Comparison of ENCODE assay signal across 16 cellular contexts in genomic region chr5:135349441-135349840, GRCh38.
"Had no signal": no experiment of that assay in that cellular context is flagged by ENCODE, and none has a peak within 500 bp of the region (broad histone marks: within the 10 kb centered on the region; RNA-seq: fewer than 3 reads in every experiment).

No MANE protein-coding gene starts in this region.

- H3K27ac Mint-ChIP-seq: endodermal cell, nephron had no signal

- H3K27me3 Mint-ChIP-seq: stimulated activated naive B cell treated with anti-CD40 and anti-IgM and Interleukin-4, amounts not matched to agents 10 μg/mL and 1 μg/mL and 100 μg/mL, for 72 hours; stimulated activated naive CD8-positive, alpha-beta T cell treated with anti-CD3 and anti-CD28 coated beads, Interleukin-15, amount 100 ng/mL, for 72 hours had no signal

- H3K9me3 Mint-ChIP-seq: endodermal cell; nephron; stimulated activated naive B cell treated with anti-CD40 and anti-IgM and Interleukin-4, amounts not matched to agents 10 μg/mL and 1 μg/mL and 100 μg/mL, for 72 hours; stimulated activated naive CD8-positive, alpha-beta T cell treated with anti-CD3 and anti-CD28 coated beads, Interleukin-15, amount 100 ng/mL, for 72 hours had no signal

- H3K4me1 Mint-ChIP-seq: stimulated activated naive CD8-positive, alpha-beta T cell treated with anti-CD3 and anti-CD28 coated beads, Interleukin-15, amount 100 ng/mL, for 72 hours had no signal

- H3K4me3 ChIP-seq: heart left ventricle, thoracic aorta, transverse colon had no signal

- H3K27me3 ChIP-seq: heart left ventricle, transverse colon had no signal

- DNase-seq: cerebellar nuclear complex; effector CD4-positive, alpha-beta T cell; endodermal cell; erythroblast; heart left ventricle; hypothalamus; kidney glomerular epithelial cell; midbrain; stimulated activated CD4-positive, alpha-beta T cell treated with anti-CD3 and anti-CD28 coated beads, Interleukin-2, amount 100 ng/mL, for 24 hours; stimulated activated CD4-positive, alpha-beta T cell treated with anti-CD3 and anti-CD28 coated beads, Interleukin-4, amount 100 ng/mL, for 4 hours; stimulated activated naive B cell treated with anti-CD40 and anti-IgM and Interleukin-4, amounts not matched to agents 10 μg/mL and 1 μg/mL and 100 μg/mL, for 72 hours; stimulated activated naive CD8-positive, alpha-beta T cell treated with anti-CD3 and anti-CD28 coated beads, Interleukin-15, amount 100 ng/mL, for 72 hours; substantia nigra; transverse colon had no signal

- H3K4me3 Mint-ChIP-seq: endodermal cell; nephron; stimulated activated naive B cell treated with anti-CD40 and anti-IgM and Interleukin-4, amounts not matched to agents 10 μg/mL and 1 μg/mL and 100 μg/mL, for 72 hours; stimulated activated naive CD8-positive, alpha-beta T cell treated with anti-CD3 and anti-CD28 coated beads, Interleukin-15, amount 100 ng/mL, for 72 hours had no signal

- H3K27ac ChIP-seq: heart left ventricle, thoracic aorta had no signal

- H3K9me3 ChIP-seq: heart left ventricle, thoracic aorta, transverse colon had no signal

- ATAC-seq: heart left ventricle; stimulated activated naive B cell treated with anti-CD40 and anti-IgM and Interleukin-4, amounts not matched to agents 10 μg/mL and 1 μg/mL and 100 μg/mL, for 72 hours; stimulated activated naive CD8-positive, alpha-beta T cell treated with anti-CD3 and anti-CD28 coated beads, Interleukin-15, amount 100 ng/mL, for 72 hours had no signal
